ENCODE assay signal across 9 cellular contexts in genomic region chr15:92906563-92907081, GRCh38. TPM values are rescaled to one million over a fixed set of nuclear protein-coding genes. Genes with fewer than 3 reads are reported as not detected.
DNase-seq lines count a peak whose midpoint lies in the region; ATAC-seq and TF ChIP-seq lines count a peak whose summit lies in the region.
"Had no signal": no experiment of that assay in that cellular context is flagged by ENCODE, and none has a peak within 500 bp of the region (broad histone marks: within the 10 kb centered on the region; RNA-seq: fewer than 3 reads in every experiment).

No MANE protein-coding gene starts in this region.

- H3K9ac ChIP-seq in SK-N-SH: peak overlapping the region; percentile 91; the same call in 1 of the 2 replicates

- no peaks in the 10 kb centered on the region for H3K9me2 ChIP-seq in SK-N-SH

- H3K79me2 ChIP-seq in SK-N-SH (ENCODE audit: insufficient read depth): peaks cover 97% of the 10 kb centered on the region

- H3F3A ChIP-seq in SK-N-SH (replicated peaks; ENCODE audit: insufficient read depth): peaks cover 69% of the 10 kb centered on the region

- H3K4me1 Mint-ChIP-seq in T-helper 17 cell (peaks cover 73% of the 10 kb centered on the region), endothelial cell (ENCODE audit: unreplicated experiment) (peaks cover 67% of the 10 kb centered on the region), progenitor cell of endocrine pancreas (ENCODE audit: low read depth) (peaks cover 71% of the 10 kb centered on the region)

- H3K9me3 Mint-ChIP-seq in endothelial cell (ENCODE audit: unreplicated experiment): no peaks in the 10 kb centered on the region
- no peaks in the 10 kb centered on the region for H3K9me3 Mint-ChIP-seq in progenitor cell of endocrine pancreas (ENCODE audit: low read depth)

- peaks cover 13 to 42% of the 10 kb centered on the region in 2 experiments for H3K36me3 ChIP-seq in SK-N-SH (replicated peaks in 1 of 2; ENCODE audit: control insufficient read depth in 1 of 2, insufficient read depth in 2 of 2, low read length in 1 of 2)

- H3K4me2 ChIP-seq in SK-N-SH: peak overlapping the region; percentile 86

- DNase-seq in SK-N-SH (no peak), T-helper 17 cell (no peak), endothelial cell (ENCODE audit: low spot score) (no peak), progenitor cell of endocrine pancreas (ENCODE audit: low spot score, unreplicated experiment) (no peak), NCI-H2029 treated with DMSO at 0.1 percent for 48 hours (lab: John Stamatoyannopoulos, UW) (no peak), HuH-7.5 (ENCODE audit: low spot score) (no peak)

- H3K9me3 ChIP-seq in SK-N-SH: no peaks in the 10 kb centered on the region
- H3K9me3 ChIP-seq in T-helper 17 cell (ENCODE audit: control insufficient read depth, low read length, poor library complexity, severe bottlenecking): no peaks in the 10 kb centered on the region

- H3K27ac ChIP-seq in SK-N-SH (ENCODE audit: low read depth in 2 of 2, low read length in 1 of 2): peak overlapping the region; percentile 98 to 99
- H3K27ac ChIP-seq: C4-2B had no signal

- H3K27me3 Mint-ChIP-seq in T-helper 17 cell (no peaks in the 10 kb centered on the region), endothelial cell (ENCODE audit: unreplicated experiment) (peaks cover 17% of the 10 kb centered on the region), progenitor cell of endocrine pancreas (no peaks in the 10 kb centered on the region)

- POLR2A ChIA-PET in SK-N-SH (lab: Yijun Ruan, JAX): interaction anchor here (0.7 to 2.0 kb wide), 2 partner anchors 24 to 954 kb away, joined by 5 to 6 read pairs; no protein-coding TSS in a partner anchor

- 0% methylated on average over 1 of the region's 1 CpG for whole genome bisulfite sequencing in SK-N-SH (ENCODE audit: low lambda C conversion rate)

- H3K4me3 Mint-ChIP-seq in T-helper 17 cell: peak overlapping the region; percentile 97
- peak overlapping the region; percentile 85 for H3K4me3 Mint-ChIP-seq in endothelial cell (ENCODE audit: unreplicated experiment)
- peak overlapping the region; percentile 98 for H3K4me3 Mint-ChIP-seq in progenitor cell of endocrine pancreas (ENCODE audit: low read depth)

- CTCF ChIA-PET in SK-N-SH (lab: Yijun Ruan, JAX): interaction anchor here (0.6 to 4.2 kb wide), 5 partner anchors 11 to 110 kb away, joined by 3 to 33 read pairs (median 19); no protein-coding TSS in a partner anchor

- H3K36me3 Mint-ChIP-seq in T-helper 17 cell (ENCODE audit: low read depth) (peaks cover 18% of the 10 kb centered on the region), endothelial cell (ENCODE audit: low read depth, unreplicated experiment) (peaks cover 3% of the 10 kb centered on the region), progenitor cell of endocrine pancreas (ENCODE audit: insufficient read depth) (peaks cover 11% of the 10 kb centered on the region)

- TF ChIP-seq EP300 in SK-N-SH (IDR thresholded peaks at IDR 0.05; ENCODE audit: borderline replicate concordance in 1 of 2, low read depth in 1 of 2, low read length in 1 of 2): no peak

- H3K4me1 ChIP-seq in SK-N-SH (ENCODE audit: control insufficient read depth in 1 of 2, insufficient read depth in 2 of 2, low read depth in 1 of 2, low read length in 1 of 2): peaks cover 30 to 32% of the 10 kb centered on the region in 2 experiments

- ATAC-seq in SK-N-SH treated with all-trans-retinoic acid at 6 μM for 48 hours (no peak), HG02884 (IDR thresholded peaks at IDR 0.05; ENCODE audit: unreplicated experiment) (peak; percentile 37), T-helper 17 cell (peak; percentile 29)

- TF ChIP-seq RAD21 in SK-N-SH (IDR thresholded peaks at IDR 0.05; ENCODE audit: low read length): no peak

- H4K20me1 ChIP-seq in SK-N-SH (ENCODE audit: insufficient read depth): peaks cover 20% of the 10 kb centered on the region

- no peak overlapping the region for H2AFZ ChIP-seq in SK-N-SH (ENCODE audit: low read depth)

- no peaks in the 10 kb centered on the region for H3K27me3 ChIP-seq in SK-N-SH (ENCODE audit: insufficient read depth)

- no peak overlapping the region; a peak in 2 of 4 replicates for H3K4me3 ChIP-seq in SK-N-SH (ENCODE audit: low read depth in 2 of 2, low read length in 1 of 2)

- TF ChIP-seq CTCF in SK-N-SH (IDR thresholded peaks at IDR 0.05) (no peak), endothelial cell (IDR thresholded peaks at IDR 0.05; ENCODE audit: unreplicated experiment) (no peak), progenitor cell of endocrine pancreas (IDR thresholded peaks at IDR 0.05; ENCODE audit: unreplicated experiment) (no peak)

- H3K27ac Mint-ChIP-seq in T-helper 17 cell (peak overlapping the region; percentile 100), endothelial cell (ENCODE audit: unreplicated experiment) (peak overlapping the region; percentile 95), progenitor cell of endocrine pancreas (peak overlapping the region; percentile 100)

TF ChIP-seq in SK-N-SH, 30 proteins besides CTCF, POLR2A, EP300 and RAD21:
- no peak for TF ChIP-seq SIN3A (IDR thresholded peaks at IDR 0.05; ENCODE audit: borderline replicate concordance, low read depth, low read length)
- TF ChIP-seq FOSL2 (IDR thresholded peaks at IDR 0.05; ENCODE audit: borderline replicate concordance, low read depth): peak; percentile 8; the same call in 1 of the 2 replicates

TF ChIP-seq in SK-N-SH treated with all-trans-retinoic acid at 6 μM for 48 hours, 23 proteins besides CTCF, POLR2A, EP300 and RAD21:
- TF ChIP-seq ZNF565 (CRISPR knock-in tag; conservative IDR thresholded peaks at IDR 0.05; ENCODE audit: low read depth): no peak
- no peak for TF ChIP-seq BACH2 (CRISPR knock-in tag; IDR thresholded peaks at IDR 0.05; ENCODE audit: borderline replicate concordance)
- no peak for TF ChIP-seq SNAI2 (CRISPR knock-in tag; IDR thresholded peaks at IDR 0.05)
- TF ChIP-seq ZNF70 (CRISPR knock-in tag; IDR thresholded peaks at IDR 0.05): no peak
- TF ChIP-seq CSRNP3 (CRISPR knock-in tag; IDR thresholded peaks at IDR 0.05): no peak
- TF ChIP-seq, protein P1, sequence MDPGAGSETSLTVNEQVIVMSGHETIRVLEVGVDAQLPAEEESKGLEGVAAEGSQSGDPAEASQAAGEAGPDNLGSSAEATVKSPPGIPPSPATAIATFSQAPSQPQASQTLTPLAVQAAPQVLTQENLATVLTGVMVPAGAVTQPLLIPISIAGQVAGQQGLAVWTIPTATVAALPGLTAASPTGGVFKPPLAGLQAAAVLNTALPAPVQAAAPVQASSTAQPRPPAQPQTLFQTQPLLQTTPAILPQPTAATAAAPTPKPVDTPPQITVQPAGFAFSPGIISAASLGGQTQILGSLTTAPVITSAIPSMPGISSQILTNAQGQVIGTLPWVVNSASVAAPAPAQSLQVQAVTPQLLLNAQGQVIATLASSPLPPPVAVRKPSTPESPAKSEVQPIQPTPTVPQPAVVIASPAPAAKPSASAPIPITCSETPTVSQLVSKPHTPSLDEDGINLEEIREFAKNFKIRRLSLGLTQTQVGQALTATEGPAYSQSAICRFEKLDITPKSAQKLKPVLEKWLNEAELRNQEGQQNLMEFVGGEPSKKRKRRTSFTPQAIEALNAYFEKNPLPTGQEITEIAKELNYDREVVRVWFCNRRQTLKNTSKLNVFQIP (CRISPR knock-in tag; IDR thresholded peaks at IDR 0.05; ENCODE audit: borderline replicate concordance, low read depth): no peak
- no peak for TF ChIP-seq ZNF8 (CRISPR knock-in tag; IDR thresholded peaks at IDR 0.05)
- TF ChIP-seq ESRRG (CRISPR knock-in tag; IDR thresholded peaks at IDR 0.05): no peak
- no peak for TF ChIP-seq CSDC2 (CRISPR knock-in tag; IDR thresholded peaks at IDR 0.05)
- TF ChIP-seq ZC3H10 (CRISPR knock-in tag; IDR thresholded peaks at IDR 0.05): no peak
- no peak for TF ChIP-seq RARB (CRISPR knock-in tag; IDR thresholded peaks at IDR 0.05)
- TF ChIP-seq ZFP30 (CRISPR knock-in tag; IDR thresholded peaks at IDR 0.05): no peak
- TF ChIP-seq OSR1 (CRISPR knock-in tag; IDR thresholded peaks at IDR 0.05): no peak
- no peak for TF ChIP-seq CREB5 (CRISPR knock-in tag; IDR thresholded peaks at IDR 0.05; ENCODE audit: low read depth)
- no peak for TF ChIP-seq TCF4 (CRISPR knock-in tag; IDR thresholded peaks at IDR 0.05; ENCODE audit: borderline replicate concordance)
- no peak for TF ChIP-seq ARNTL (CRISPR knock-in tag; IDR thresholded peaks at IDR 0.05; ENCODE audit: borderline replicate concordance, low read depth)
- no peak for TF ChIP-seq TOX (CRISPR knock-in tag; IDR thresholded peaks at IDR 0.05; ENCODE audit: borderline replicate concordance)

RNA-seq across cellular contexts. Expression of gene CHD2, which starts 6.5 kb away (rescaled TPM):
- 25.3 and 28.6 TPM in 2 replicates for polyA plus RNA-seq in SK-N-SH (2012; rRNA removed)
- 21.5 and 21.8 TPM in 2 replicates for polyA plus RNA-seq in SK-N-SH (2012; cell fraction: cytosol; rRNA removed)
- 73.6 and 98.5 TPM in 2 replicates for polyA plus RNA-seq in SK-N-SH (2012; cell fraction: nucleus; rRNA removed)
- total RNA-seq in T-helper 17 cell (100 to 1,000 TPM; 505 to 520 TPM), endothelial cell (ENCODE audit: unreplicated experiment) (96.3 TPM), progenitor cell of endocrine pancreas (145 and 159 TPM in 2 replicates)
